In the genomic region with DNA sequence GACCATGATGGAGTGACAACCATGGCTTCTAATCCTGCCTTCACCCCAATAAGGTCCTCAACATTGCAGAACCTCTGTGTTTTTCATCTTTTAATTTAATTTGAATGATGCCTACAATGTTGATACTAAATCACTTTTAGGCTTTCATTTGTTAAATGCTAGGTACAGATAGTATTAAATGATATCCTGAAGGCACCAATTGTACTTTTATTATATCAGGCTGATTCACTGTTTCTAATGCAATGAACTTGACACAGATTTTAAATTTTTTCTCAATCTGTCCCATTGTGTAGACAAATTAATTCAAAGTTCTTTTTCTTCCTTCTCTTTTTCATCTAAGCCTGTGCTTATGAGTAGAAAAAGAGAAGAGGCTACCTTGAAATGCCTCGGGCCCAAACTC, we compare ENCODE assay signal across 38 cellular contexts. TPM values are rescaled to one million over a fixed set of nuclear protein-coding genes. Genes with fewer than 3 reads are reported as not detected.
"Had no signal": no experiment of that assay in that cellular context is flagged by ENCODE, and none has a peak within 500 bp of the region (broad histone marks: within the 10 kb centered on the region; RNA-seq: fewer than 3 reads in every experiment).

No MANE protein-coding gene starts in this region.

- H3K9me3 Mint-ChIP-seq: activated CD4-positive, alpha-beta memory T cell treated with anti-CD3 and anti-CD28 coated beads, Interleukin-2, amount 10 ng/mL, durations not matched to agents 7 days and 5 days; activated naive CD4-positive, alpha-beta T cell treated with anti-CD3 and anti-CD28 coated beads, Interleukin-2, amount 50 U/mL, for 24 hours; activated naive CD8-positive, alpha-beta T cell treated with anti-CD3 and anti-CD28 coated beads, Interleukin-2, amount 50 U/mL, for 24 hours; activated T-helper 2 cell treated with anti-CD3 and anti-CD28 coated beads, Interferon-gamma antibody, Interleukin-2, Interleukin-4, amounts not matched to agents 10 μg/mL and 5 μg/mL and 100 μg/mL, durations not matched to agents 14 hours and 24 hours and 36 hours; central memory CD8-positive, alpha-beta T cell; T-helper 2 cell treated with Interferon-gamma antibody and Interleukin-4, amounts not matched to agents 5 μg/mL and 100 μg/mL, for 36 hours had no signal

- H3K4me3 Mint-ChIP-seq: activated CD4-positive, alpha-beta memory T cell treated with anti-CD3 and anti-CD28 coated beads, Interleukin-2, amount 10 ng/mL, durations not matched to agents 7 days and 5 days; activated CD4-positive, alpha-beta T cell treated with anti-CD3 and anti-CD28 coated beads for 36 hours; activated CD4-positive, alpha-beta T cell treated with anti-CD3 and anti-CD28 coated beads, Interleukin-2, amount 10 ng/mL, durations not matched to agents 7 days and 5 days; activated CD8-positive, alpha-beta memory T cell treated with anti-CD3 and anti-CD28 coated beads, Interleukin-2, amount 10 ng/mL, durations not matched to agents 7 days and 5 days; activated CD8-positive, alpha-beta T cell treated with anti-CD3 and anti-CD28 coated beads, Interleukin-2, amount 10 ng/mL, durations not matched to agents 7 days and 5 days; activated naive CD4-positive, alpha-beta T cell treated with anti-CD3 and anti-CD28 coated beads, Interleukin-2, amount 10 ng/mL, durations not matched to agents 7 days and 5 days; activated naive CD4-positive, alpha-beta T cell treated with anti-CD3 and anti-CD28 coated beads, Interleukin-2, amount 50 U/mL, for 24 hours; activated naive CD8-positive, alpha-beta T cell; activated naive CD8-positive, alpha-beta T cell treated with anti-CD3 and anti-CD28 coated beads, Interleukin-2, amount 10 ng/mL, durations not matched to agents 7 days and 5 days; activated naive CD8-positive, alpha-beta T cell treated with anti-CD3 and anti-CD28 coated beads, Interleukin-2, amount 50 U/mL, for 24 hours; activated T-cell treated with anti-CD3 and anti-CD28 coated beads, Interleukin-2, amount 50 U/mL, for 24 hours; central memory CD8-positive, alpha-beta T cell; T-helper 1 cell treated with Interleukin-12 subunit alpha and Interleukin-12 subunit beta and Interleukin-4 antibody, amounts not matched to agents 30 μg/mL and 1 μg/mL, for 36 hours; T-helper 2 cell treated with Interferon-gamma antibody and Interleukin-4, amounts not matched to agents 5 μg/mL and 100 μg/mL, for 36 hours; WTC11 had no signal

- H3K4me3 ChIP-seq: ascending aorta, cardiac muscle cell had no signal

- ATAC-seq: activated CD4-positive, alpha-beta T cell treated with anti-CD3 and anti-CD28 coated beads for 36 hours; activated CD4-positive, CD25-positive, alpha-beta regulatory T cell treated with anti-CD3 and anti-CD28 coated beads, Interleukin-2, amount 50 U/mL, for 24 hours; activated CD8-positive, alpha-beta memory T cell treated with anti-CD3 and anti-CD28 coated beads, Interleukin-2, amount 10 ng/mL, durations not matched to agents 7 days and 5 days; activated CD8-positive, alpha-beta T cell treated with anti-CD3 and anti-CD28 coated beads, Interleukin-2, amount 10 ng/mL, durations not matched to agents 7 days and 5 days; activated naive CD8-positive, alpha-beta T cell treated with anti-CD3 and anti-CD28 coated beads, Interleukin-2, amount 50 U/mL, for 24 hours; WTC11 had no signal

- H3K27me3 ChIP-seq: ascending aorta, cardiac muscle cell had no signal

- H3K27ac Mint-ChIP-seq: activated CD4-positive, alpha-beta memory T cell treated with anti-CD3 and anti-CD28 coated beads, Interleukin-2, amount 10 ng/mL, durations not matched to agents 7 days and 5 days; activated CD4-positive, alpha-beta T cell treated with anti-CD3 and anti-CD28 coated beads for 36 hours; activated CD4-positive, alpha-beta T cell treated with anti-CD3 and anti-CD28 coated beads, Interleukin-2, amount 10 ng/mL, durations not matched to agents 7 days and 5 days; activated CD8-positive, alpha-beta memory T cell treated with anti-CD3 and anti-CD28 coated beads, Interleukin-2, amount 10 ng/mL, durations not matched to agents 7 days and 5 days; activated CD8-positive, alpha-beta T cell treated with anti-CD3 and anti-CD28 coated beads, Interleukin-2, amount 10 ng/mL, durations not matched to agents 7 days and 5 days; activated naive CD4-positive, alpha-beta T cell treated with anti-CD3 and anti-CD28 coated beads, Interleukin-2, amount 10 ng/mL, durations not matched to agents 7 days and 5 days; activated naive CD4-positive, alpha-beta T cell treated with anti-CD3 and anti-CD28 coated beads, Interleukin-2, amount 50 U/mL, for 24 hours; activated naive CD8-positive, alpha-beta T cell; activated naive CD8-positive, alpha-beta T cell treated with anti-CD3 and anti-CD28 coated beads, Interleukin-2, amount 10 ng/mL, durations not matched to agents 7 days and 5 days; activated naive CD8-positive, alpha-beta T cell treated with anti-CD3 and anti-CD28 coated beads, Interleukin-2, amount 50 U/mL, for 24 hours; activated T-cell treated with anti-CD3 and anti-CD28 coated beads, Interleukin-2, amount 50 U/mL, for 24 hours; activated T-helper 2 cell treated with anti-CD3 and anti-CD28 coated beads, Interferon-gamma antibody, Interleukin-2, Interleukin-4, amounts not matched to agents 10 μg/mL and 5 μg/mL and 100 μg/mL, durations not matched to agents 14 hours and 24 hours and 36 hours; T-helper 1 cell treated with Interleukin-12 subunit alpha and Interleukin-12 subunit beta and Interleukin-4 antibody, amounts not matched to agents 30 μg/mL and 1 μg/mL, for 36 hours; T-helper 2 cell treated with Interferon-gamma antibody and Interleukin-4, amounts not matched to agents 5 μg/mL and 100 μg/mL, for 36 hours; WTC11 had no signal

- H3K27me3 Mint-ChIP-seq: brain had no signal

- DNase-seq: activated CD4-positive, alpha-beta memory T cell treated with anti-CD3 and anti-CD28 coated beads, Interleukin-2, amount 10 ng/mL, durations not matched to agents 7 days and 5 days; activated CD4-positive, alpha-beta T cell treated with anti-CD3 and anti-CD28 coated beads for 1 hour; activated CD4-positive, alpha-beta T cell treated with anti-CD3 and anti-CD28 coated beads for 36 hours; activated CD4-positive, alpha-beta T cell treated with anti-CD3 and anti-CD28 coated beads for 48 hours; activated CD4-positive, alpha-beta T cell treated with anti-CD3 and anti-CD28 coated beads, Interleukin-2, amount 10 ng/mL, durations not matched to agents 7 days and 5 days; activated CD4-positive, alpha-beta T cell treated with anti-CD3 and anti-CD28 coated beads, Interleukin-2, amount 50 U/mL, for 48 hours; activated CD4-positive, CD25-positive, alpha-beta regulatory T cell; activated CD8-positive, alpha-beta memory T cell treated with anti-CD3 and anti-CD28 coated beads for 24 hours; activated CD8-positive, alpha-beta memory T cell treated with anti-CD3 and anti-CD28 coated beads, Interleukin-2, amount 10 ng/mL, durations not matched to agents 7 days and 5 days; activated CD8-positive, alpha-beta memory T cell treated with anti-CD3 and anti-CD28 coated beads, Interleukin-2, amount 50 U/mL, for 48 hours; activated CD8-positive, alpha-beta T cell treated with anti-CD3 and anti-CD28 coated beads, Interleukin-2, amount 10 ng/mL, durations not matched to agents 7 days and 5 days; activated effector memory CD4-positive, alpha-beta T cell treated with Interleukin-2 at 50 U/mL for 16 hours; activated gamma-delta T cell; activated naive CD4-positive, alpha-beta T cell treated with anti-CD3 and anti-CD28 coated beads, Interleukin-2, amount 10 ng/mL, durations not matched to agents 7 days and 5 days; activated naive CD4-positive, alpha-beta T cell treated with Interleukin-2 at 50 U/mL for 16 hours; activated naive CD8-positive, alpha-beta T cell treated with anti-CD3 and anti-CD28 coated beads, Interleukin-2, amount 10 ng/mL, durations not matched to agents 7 days and 5 days; activated naive CD8-positive, alpha-beta T cell treated with anti-CD3 and anti-CD28 coated beads, Interleukin-2, amount 50 U/mL, for 24 hours; activated T-cell treated with anti-CD3 and anti-CD28 coated beads, Interleukin-2, amount 50 U/mL, for 24 hours; activated T-cell treated with anti-CD3 and anti-CD28 coated beads, Interleukin-2, amount 50 U/mL, for 48 hours; amygdala; anterior cingulate cortex; caudate nucleus; cerebellar nuclear complex; T-helper 1 cell; T-helper 2 cell; T-helper 9 cell; WERI-Rb-1 had no signal

- H3K36me3 ChIP-seq: ascending aorta, cardiac muscle cell, WERI-Rb-1 had no signal

- H3K4me1 Mint-ChIP-seq: activated naive CD4-positive, alpha-beta T cell treated with anti-CD3 and anti-CD28 coated beads, Interleukin-2, amount 50 U/mL, for 24 hours; central memory CD8-positive, alpha-beta T cell had no signal

- H3K27ac ChIP-seq: ascending aorta, cardiac muscle cell, WERI-Rb-1 had no signal

- H3K36me3 Mint-ChIP-seq: activated CD8-positive, alpha-beta memory T cell treated with anti-CD3 and anti-CD28 coated beads, Interleukin-2, amount 10 ng/mL, durations not matched to agents 7 days and 5 days; activated naive CD4-positive, alpha-beta T cell treated with anti-CD3 and anti-CD28 coated beads, Interleukin-2, amount 10 ng/mL, durations not matched to agents 7 days and 5 days; activated naive CD8-positive, alpha-beta T cell treated with anti-CD3 and anti-CD28 coated beads, Interleukin-2, amount 10 ng/mL, durations not matched to agents 7 days and 5 days had no signal

RNA-seq across cellular contexts. Expression of a gene that starts 9.0 kb away (rescaled TPM):
- total RNA-seq: activated CD4-positive, alpha-beta memory T cell treated with anti-CD3 and anti-CD28 coated beads, Interleukin-2, amount 10 ng/mL, durations not matched to agents 7 days and 5 days; activated CD4-positive, alpha-beta T cell treated with anti-CD3 and anti-CD28 coated beads for 36 hours; activated CD4-positive, alpha-beta T cell treated with anti-CD3 and anti-CD28 coated beads, Interleukin-2, amount 10 ng/mL, durations not matched to agents 7 days and 5 days; activated CD8-positive, alpha-beta memory T cell treated with anti-CD3 and anti-CD28 coated beads, Interleukin-2, amount 10 ng/mL, durations not matched to agents 7 days and 5 days; activated CD8-positive, alpha-beta T cell treated with anti-CD3 and anti-CD28 coated beads, Interleukin-2, amount 10 ng/mL, durations not matched to agents 7 days and 5 days; activated naive CD8-positive, alpha-beta T cell treated with anti-CD3 and anti-CD28 coated beads, Interleukin-2, amount 10 ng/mL, durations not matched to agents 7 days and 5 days; activated T-helper 2 cell treated with anti-CD3 and anti-CD28 coated beads, Interferon-gamma antibody, Interleukin-2, Interleukin-4, amounts not matched to agents 10 μg/mL and 5 μg/mL and 100 μg/mL, durations not matched to agents 14 hours and 24 hours and 36 hours had no signal
